ENCODE assay signal across 1 cellular context in genomic region chr20:59933296-59933848, GRCh38.
TF ChIP-seq lines count a peak whose summit lies in the region.

Gene SYCP2 (minus strand): TSS chr20:59933637. CDS start chr20:59922413, 11,224 bp downstream.

TF ChIP-seq in K562, 482 proteins besides CTCF, POLR2A, EP300 and RAD21 (continued from another document):
- TF ChIP-seq ATF6 (CRISPR knock-in tag; IDR thresholded peaks at IDR 0.05) (peak; percentile 50; the same call in 1 of the 2 replicates), TRIM25 (IDR thresholded peaks at IDR 0.05; ENCODE audit: borderline replicate concordance) (no peak), NR3C1 (CRISPR knock-in tag; IDR thresholded peaks at IDR 0.05) (0 out of 2 replicates have a peak, but pooled peaks have one; percentile 31), MGA (IDR thresholded peaks at IDR 0.05) (peak; percentile 98), RFX7 (CRISPR knock-in tag; IDR thresholded peaks at IDR 0.05) (no peak)
